27 cellular contexts compared by ENCODE assay signal in the genomic region with DNA sequence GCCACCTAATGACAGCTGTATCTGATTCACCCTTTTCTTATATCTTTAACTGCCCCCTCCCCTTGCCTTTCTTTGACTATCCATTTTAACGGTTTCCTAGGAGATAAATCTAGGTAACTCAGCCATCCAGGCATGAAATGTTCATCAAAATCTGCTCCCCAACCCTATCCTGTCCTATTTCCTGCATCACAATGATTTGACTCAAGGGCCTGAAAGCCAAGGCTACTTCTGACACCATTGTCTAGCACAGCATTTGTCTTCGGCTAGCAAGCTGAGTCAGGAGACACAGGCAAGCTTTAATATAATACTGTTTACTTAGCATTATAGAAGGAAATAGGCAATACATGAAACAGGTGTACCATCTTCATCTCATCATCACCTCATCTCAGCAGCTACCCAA. TPM values are rescaled to one million over a fixed set of nuclear protein-coding genes. Genes with fewer than 3 reads are reported as not detected.
DNase-seq lines count a peak whose midpoint lies in the region; TF ChIP-seq lines count a peak whose summit lies in the region.
"Had no signal": no experiment of that assay in that cellular context is flagged by ENCODE, and none has a peak within 500 bp of the region (broad histone marks: within the 10 kb centered on the region; RNA-seq: fewer than 3 reads in every experiment).

No MANE protein-coding gene starts in this region.

- H3K4me3 ChIP-seq in endodermal cell (ENCODE audit: low read length): no peak overlapping the region
- H3K4me3 ChIP-seq: dorsolateral prefrontal cortex, GM23338, SJCRH30, tibial nerve had no signal

- TF ChIP-seq CTCF in endodermal cell (conservative IDR thresholded peaks at IDR 0.05) (no peak), osteocyte (IDR thresholded peaks at IDR 0.05) (no peak)

- H3K9me3 Mint-ChIP-seq in endodermal cell: no peaks in the 10 kb centered on the region
- H3K9me3 Mint-ChIP-seq in osteocyte (ENCODE audit: unreplicated experiment): no peaks in the 10 kb centered on the region
- H3K9me3 Mint-ChIP-seq: GM23338 had no signal

- H3K9ac ChIP-seq in endodermal cell (ENCODE audit: extremely low read depth, low read length, poor library complexity, severe bottlenecking): no peak overlapping the region
- H3K9ac ChIP-seq: KMS-11 had no signal

- H3K27me3 Mint-ChIP-seq in endodermal cell (ENCODE audit: insufficient read depth) (no peaks in the 10 kb centered on the region), osteocyte (ENCODE audit: unreplicated experiment) (peaks cover 18% of the 10 kb centered on the region)
- H3K27me3 Mint-ChIP-seq: activated CD4-positive, alpha-beta T cell treated with anti-CD3 and anti-CD28 coated beads for 36 hours had no signal

- H3K36me3 Mint-ChIP-seq in endodermal cell (ENCODE audit: low read depth) (no peaks in the 10 kb centered on the region), osteocyte (ENCODE audit: unreplicated experiment) (no peaks in the 10 kb centered on the region)

- peak overlapping the region; percentile 78 for H3K27ac Mint-ChIP-seq in endodermal cell
- H3K27ac Mint-ChIP-seq in osteocyte (ENCODE audit: unreplicated experiment): no peak overlapping the region
- H3K27ac Mint-ChIP-seq: activated CD4-positive, alpha-beta T cell treated with anti-CD3 and anti-CD28 coated beads for 36 hours; GM23338 had no signal

- H3K27me3 ChIP-seq in endodermal cell (ENCODE audit: control insufficient read depth, insufficient read depth, low read length, poor library complexity, severe bottlenecking): no peaks in the 10 kb centered on the region
- H3K27me3 ChIP-seq: dorsolateral prefrontal cortex, SJCRH30, tibial nerve had no signal

- 55 to 72% methylated on average over 1 to 2 of the region's 2 CpGs for WGBS in endodermal cell (ENCODE audit: insufficient coverage in 1 of 2, insufficient read length in 1 of 2), 2 experiments

- H3K4me3 Mint-ChIP-seq in endodermal cell (no peak overlapping the region), osteocyte (ENCODE audit: unreplicated experiment) (no peak overlapping the region)
- H3K4me3 Mint-ChIP-seq: activated CD4-positive, alpha-beta T cell treated with anti-CD3 and anti-CD28 coated beads for 36 hours; GM23338 had no signal

- H3K9me3 ChIP-seq in endodermal cell (ENCODE audit: control insufficient read depth, low read length): no peaks in the 10 kb centered on the region
- H3K9me3 ChIP-seq: SJCRH30, tibial nerve had no signal

- H3K4me1 ChIP-seq in endodermal cell (ENCODE audit: control insufficient read depth, insufficient read depth, low read length): no peaks in the 10 kb centered on the region
- H3K4me1 ChIP-seq: SJCRH30 had no signal

- H3K27ac ChIP-seq in endodermal cell (ENCODE audit: low read depth, low read length): peak overlapping the region; percentile 20
- H3K27ac ChIP-seq: dorsolateral prefrontal cortex, epithelial cell of prostate, KMS-11, SJCRH30 had no signal

- H3K36me3 ChIP-seq in endodermal cell (ENCODE audit: control insufficient read depth, insufficient read depth, low read length): no peaks in the 10 kb centered on the region
- H3K36me3 ChIP-seq: SJCRH30, tibial nerve had no signal

- H3K4me1 Mint-ChIP-seq in endodermal cell (peaks cover 35% of the 10 kb centered on the region), osteocyte (ENCODE audit: unreplicated experiment) (no peaks in the 10 kb centered on the region)
- H3K4me1 Mint-ChIP-seq: activated CD4-positive, alpha-beta T cell treated with anti-CD3 and anti-CD28 coated beads for 36 hours had no signal

- DNase-seq in NCI-H524 (lab: John Stamatoyannopoulos, UW) (peak; percentile 34 to 43), NCI-H524 treated with DMSO at 0.1 percent for 48 hours (lab: John Stamatoyannopoulos, UW) (no peak), NCI-H187 treated with DMSO at 0.1 percent for 48 hours (lab: John Stamatoyannopoulos, UW) (peak; percentile 50), endodermal cell (no peak), retina (peak; percentile 23), osteocyte (ENCODE audit: extremely low spot score, unreplicated experiment) (no peak), SHP77 treated with DMSO at 0.1 percent for 48 hours (lab: John Stamatoyannopoulos, UW) (no peak), iPS-NIHi11 (ENCODE audit: low spot score) (no peak)
- DNase-seq: activated CD4-positive, alpha-beta T cell treated with anti-CD3 and anti-CD28 coated beads for 36 hours; activated naive CD4-positive, alpha-beta T cell treated with Interleukin-2 at 50 U/mL for 16 hours; activated T-cell treated with anti-CD3 and anti-CD28 coated beads, Interleukin-2, amount 50 U/mL, for 48 hours; central memory CD4-positive, alpha-beta T cell; DMS79 treated with DMSO at 0.1 percent for 48 hours; dorsolateral prefrontal cortex; foreskin fibroblast; mammary epithelial cell; NCI-H526 treated with DMSO at 0.1 percent for 48 hours; occipital lobe; PC-3; SJCRH30; stimulated activated CD4-positive, alpha-beta T cell treated with anti-CD3 and anti-CD28 coated beads, Interleukin-4, amount 100 ng/mL, for 24 hours; stimulated activated naive CD8-positive, alpha-beta T cell treated with anti-CD3 and anti-CD28 coated beads, Interleukin-15, Interleukin-2, amounts not matched to agents 100 U/mL and 50 U/mL, for 24 hours; T-helper 1 cell had no signal

RNA-seq across cellular contexts. Expression of a gene that starts 31.6 kb away (rescaled TPM):
- total RNA-seq in endodermal cell (100 to 1,000 TPM in 1 of 2 donors, 10 to 100 TPM in 1; 77.8 to 141 TPM), osteocyte (13.4 and 16.4 TPM in 2 replicates)
- 40.4 TPM for polyA plus RNA-seq in endodermal cell (2013, experiment 1 of 2)
- 49.8 TPM for polyA plus RNA-seq in endodermal cell (2013, experiment 2 of 2)

Comparison
In these comparisons a context has a peak if more than half of its experiments do, and no peak if none do; other contexts are left out.
1. DNase-seq: peak in NCI-H524 (2 of 2), NCI-H187 treated with DMSO at 0.1 percent for 48 hours (single experiment) and retina (single experiment); none in NCI-H524 treated with DMSO at 0.1 percent for 48 hours (single experiment), endodermal cell (single experiment), osteocyte (single experiment), SHP77 treated with DMSO at 0.1 percent for 48 hours (single experiment) and iPS-NIHi11 (single experiment).